In genomic region chr13:110340812-110341444, GRCh38 we compare ENCODE assay signal across 1 cellular context.
TF ChIP-seq lines count a peak whose summit lies in the region.

No MANE protein-coding gene starts in this region.

TF ChIP-seq in HEK293T, 16 proteins besides CTCF, POLR2A, EP300 and RAD21 (continued from another document):
- TF ChIP-seq FOXK2 (IDR thresholded peaks at IDR 0.05) = no peak
- TF ChIP-seq LEF1 (IDR thresholded peaks at IDR 0.05; ENCODE audit: borderline replicate concordance) = no peak
- TF ChIP-seq FOXM1 (IDR thresholded peaks at IDR 0.05; ENCODE audit: borderline replicate concordance) = no peak
- no peak for TF ChIP-seq SP1 (IDR thresholded peaks at IDR 0.05)
- TF ChIP-seq ARNT (IDR thresholded peaks at IDR 0.05) = no peak
- no peak for TF ChIP-seq CTBP1 (IDR thresholded peaks at IDR 0.05; ENCODE audit: borderline replicate concordance)
- no peak for TF ChIP-seq SUZ12 (IDR thresholded peaks at IDR 0.05)
- TF ChIP-seq TARDBP (IDR thresholded peaks at IDR 0.05) = no peak
